Comparison of ENCODE assay signal across 19 cellular contexts in genomic region chr20:24871429-24872213, GRCh38.
"Had no signal": no experiment of that assay in that cellular context is flagged by ENCODE, and none has a peak within 500 bp of the region (broad histone marks: within the 10 kb centered on the region; RNA-seq: fewer than 3 reads in every experiment).

No MANE protein-coding gene starts in this region.

- H3K4me3 ChIP-seq: body of pancreas, gastroesophageal sphincter, prostate gland, right lobe of liver, spleen had no signal

- H3K36me3 ChIP-seq: gastroesophageal sphincter, prostate gland, right lobe of liver, spleen had no signal

- H3K27me3 ChIP-seq: body of pancreas, right lobe of liver had no signal

- H3K27ac Mint-ChIP-seq: activated naive CD4-positive, alpha-beta T cell treated with anti-CD3 and anti-CD28 coated beads, Interleukin-2, amount 50 U/mL, for 72 hours; activated T-cell treated with anti-CD3 and anti-CD28 coated beads, Interleukin-2, amount 50 U/mL, for 24 hours; naive thymus-derived CD4-positive, alpha-beta T cell; stimulated activated memory B cell treated with anti-CD40 and anti-IgM and Interleukin-4, amounts not matched to agents 10 μg/mL and 1 μg/mL and 100 μg/mL, for 72 hours had no signal

- H3K4me1 ChIP-seq: body of pancreas, gastroesophageal sphincter, prostate gland, right lobe of liver had no signal

- H3K9me3 ChIP-seq: body of pancreas, gastroesophageal sphincter, prostate gland, right lobe of liver had no signal

- H3K27ac ChIP-seq: body of pancreas, gastroesophageal sphincter, prostate gland, right lobe of liver, spleen had no signal

- H3K36me3 Mint-ChIP-seq: activated naive CD4-positive, alpha-beta T cell treated with anti-CD3 and anti-CD28 coated beads, Interleukin-2, amount 50 U/mL, for 72 hours; naive thymus-derived CD4-positive, alpha-beta T cell; stimulated activated memory B cell treated with anti-CD40 and anti-IgM and Interleukin-4, amounts not matched to agents 10 μg/mL and 1 μg/mL and 100 μg/mL, for 72 hours had no signal

- ATAC-seq: activated naive CD4-positive, alpha-beta T cell treated with anti-CD3 and anti-CD28 coated beads, Interleukin-2, amount 50 U/mL, for 72 hours; body of pancreas; gastroesophageal sphincter; naive thymus-derived CD4-positive, alpha-beta T cell; stimulated activated memory B cell treated with anti-CD40 and anti-IgM and Interleukin-4, amounts not matched to agents 10 μg/mL and 1 μg/mL and 100 μg/mL, for 72 hours had no signal

- H3K9me3 Mint-ChIP-seq: activated naive CD4-positive, alpha-beta T cell treated with anti-CD3 and anti-CD28 coated beads, Interleukin-2, amount 50 U/mL, for 72 hours; activated T-cell treated with anti-CD3 and anti-CD28 coated beads, Interleukin-2, amount 50 U/mL, for 24 hours; stimulated activated memory B cell treated with anti-CD40 and anti-IgM and Interleukin-4, amounts not matched to agents 10 μg/mL and 1 μg/mL and 100 μg/mL, for 72 hours had no signal

- H3K4me1 Mint-ChIP-seq: naive thymus-derived CD4-positive, alpha-beta T cell; stimulated activated memory B cell treated with anti-CD40 and anti-IgM and Interleukin-4, amounts not matched to agents 10 μg/mL and 1 μg/mL and 100 μg/mL, for 72 hours had no signal

- H3K4me3 Mint-ChIP-seq: activated T-cell treated with anti-CD3 and anti-CD28 coated beads, Interleukin-2, amount 50 U/mL, for 24 hours; stimulated activated memory B cell treated with anti-CD40 and anti-IgM and Interleukin-4, amounts not matched to agents 10 μg/mL and 1 μg/mL and 100 μg/mL, for 72 hours had no signal

- DNase-seq: activated CD4-positive, alpha-beta T cell treated with anti-CD3 and anti-CD28 coated beads, Interleukin-2, amount 50 U/mL, for 4 hours; activated CD4-positive, CD25-positive, alpha-beta regulatory T cell treated with anti-CD3 and anti-CD28 coated beads, Interleukin-2, amount 50 U/mL, for 72 hours; activated effector memory CD4-positive, alpha-beta T cell treated with anti-CD3 and anti-CD28 coated beads, Interleukin-2, amount 50 U/mL, for 16 hours; activated T-cell treated with anti-CD3 and anti-CD28 coated beads, Interleukin-2, amount 50 U/mL, for 24 hours; amniotic stem cell; body of pancreas; central memory CD4-positive, alpha-beta T cell; cortex of kidney; effector CD8-positive, alpha-beta T cell; kidney; naive thymus-derived CD4-positive, alpha-beta T cell; right lobe of liver; spleen; stimulated activated CD4-positive, alpha-beta T cell treated with anti-CD3 and anti-CD28 coated beads, Interleukin-1b, Interleukin-23, amount 100 ng/mL, for 48 hours; trophoblast cell had no signal
